ENCODE assay signal across 8 cellular contexts in the genomic region with DNA sequence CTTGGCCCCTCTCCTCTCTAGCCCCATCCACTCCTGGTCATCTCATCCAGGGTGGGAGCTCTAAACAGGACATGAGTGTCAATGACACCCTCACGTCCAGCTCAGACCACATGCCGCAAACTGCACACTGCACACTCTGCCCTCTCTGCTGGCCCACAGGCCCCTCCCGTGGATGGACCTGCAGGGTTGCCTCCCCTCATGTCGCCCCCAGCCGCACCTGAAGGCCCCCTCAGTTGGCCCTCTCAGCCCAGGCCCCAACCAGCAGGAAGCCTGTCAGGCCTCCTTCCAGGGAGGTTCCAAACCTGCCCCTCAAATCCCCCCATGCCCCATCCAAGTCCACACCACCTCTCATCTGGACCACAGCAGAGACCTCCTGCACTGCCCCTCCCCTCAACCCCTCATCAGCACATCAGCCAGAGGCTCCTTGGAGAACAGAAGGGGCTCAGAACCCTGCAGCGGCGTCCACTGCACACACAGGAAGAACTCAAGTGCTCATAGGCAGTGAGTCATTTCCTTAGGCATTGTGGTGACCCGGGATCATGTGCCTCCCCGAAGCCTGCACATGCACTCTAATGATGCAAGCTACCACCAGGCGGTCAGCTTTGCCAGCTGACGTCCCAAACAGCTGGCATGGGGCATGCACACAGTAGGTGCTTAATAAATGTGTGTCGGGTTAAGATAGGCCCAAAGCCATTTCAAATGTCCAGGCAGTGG. TPM values are rescaled to one million over a fixed set of nuclear protein-coding genes. Genes with fewer than 3 reads are reported as not detected.
DNase-seq lines count a peak whose midpoint lies in the region; ATAC-seq and FAIRE-seq lines count a peak whose summit lies in the region.

No MANE protein-coding gene starts in this region.

- H3K4me1 ChIP-seq in BLaER1 (peaks cover 61% of the 10 kb centered on the region), duodenal mucosa (ENCODE audit: control insufficient read depth in 1 of 2, insufficient read depth in 2 of 2, low read length in 2 of 2) (peaks cover 28 to 40% of the 10 kb centered on the region in 2 donors)
- H3K4me1 ChIP-seq in naive thymus-derived CD4-positive, alpha-beta T cell (ENCODE audit: control insufficient read depth in 2 of 2, insufficient read depth in 2 of 2, low read length in 2 of 2): peaks cover 30 to 32% of the 10 kb centered on the region in 2 donors

- no peaks in the 10 kb centered on the region for H3K9me3 ChIP-seq in BLaER1
- H3K9me3 ChIP-seq in duodenal mucosa (ENCODE audit: control insufficient read depth in 1 of 2, low read length in 2 of 2): no peaks in the 10 kb centered on the region
- no peaks in the 10 kb centered on the region for H3K9me3 ChIP-seq in naive thymus-derived CD4-positive, alpha-beta T cell (ENCODE audit: control insufficient read depth in 2 of 3, low read length in 3 of 3)

- H3K27me3 ChIP-seq in BLaER1 (no peaks in the 10 kb centered on the region), duodenal mucosa (ENCODE audit: control insufficient read depth in 1 of 2, insufficient read depth in 2 of 2, low read length in 2 of 2) (no peaks in the 10 kb centered on the region)
- H3K27me3 ChIP-seq in naive thymus-derived CD4-positive, alpha-beta T cell (ENCODE audit: control insufficient read depth in 2 of 2, insufficient read depth in 2 of 2, low read length in 2 of 2): no peaks in the 10 kb centered on the region

- peaks cover 0 to 3% (median 0%) of the 10 kb centered on the region in 5 donors for H3K36me3 Mint-ChIP-seq in naive thymus-derived CD4-positive, alpha-beta T cell

- H3K27ac ChIP-seq in BLaER1 (peak overlapping the region; percentile 76), duodenal mucosa (ENCODE audit: low read depth, low read length) (peak overlapping the region; percentile 43)
- no peak overlapping the region for H3K27ac ChIP-seq in naive thymus-derived CD4-positive, alpha-beta T cell (ENCODE audit: low read depth, low read length)

- H3K4me2 ChIP-seq in BLaER1: peak overlapping the region; percentile 98

- ATAC-seq in naive thymus-derived CD4-positive, alpha-beta T cell: peak; percentile 66

- POLR2A ChIA-PET in naive thymus-derived CD4-positive, alpha-beta T cell (lab: Charles Lee): interaction anchor here (0.6 to 1.0 kb wide), 2 partner anchors 8 to 379 kb away, joined by 3 to 5 read pairs; no protein-coding TSS in a partner anchor

- DNase-seq in KBM-7 (peak; percentile 75), urothelium cell line (ENCODE audit: low spot score) (peak; percentile 86), NCI-H1436 treated with DMSO at 0.1 percent for 48 hours (lab: John Stamatoyannopoulos, UW) (no peak), NCI-H1417 treated with DMSO at 0.1 percent for 48 hours (lab: John Stamatoyannopoulos, UW) (no peak)
- peak; percentile 68 for DNase-seq in activated CD4-positive, alpha-beta T cell treated with anti-CD3 and anti-CD28 coated beads for 48 hours
- DNase-seq in naive thymus-derived CD4-positive, alpha-beta T cell: peak in 1 of 9 donors; percentile 54

- H3K4me3 Mint-ChIP-seq in naive thymus-derived CD4-positive, alpha-beta T cell: peak overlapping the region in 9 of 10 donors; percentile 27 to 88 (median 54)

- CTCF ChIA-PET in naive thymus-derived CD4-positive, alpha-beta T cell (lab: Charles Lee): interaction anchor here (0.8 to 1.2 kb wide), 3 partner anchors 9 to 596 kb away, joined by 3 to 4 read pairs (median 3); no protein-coding TSS in a partner anchor

- in situ Hi-C loops in KBM-7 (cut with MboI; ENCODE audit: low pct_unique_long_range_greater_than_20kb, low sequenced_read_pairs): loop anchor here (10.0 kb wide), 2 partner anchors 364 to 464 kb away; no protein-coding TSS in a partner anchor

- H3K36me3 ChIP-seq in BLaER1 (no peaks in the 10 kb centered on the region), duodenal mucosa (ENCODE audit: control insufficient read depth in 1 of 2, insufficient read depth in 2 of 2, low read length in 2 of 2) (no peaks in the 10 kb centered on the region)
- no peaks in the 10 kb centered on the region for H3K36me3 ChIP-seq in naive thymus-derived CD4-positive, alpha-beta T cell (ENCODE audit: control insufficient read depth in 2 of 3, insufficient read depth in 3 of 3, low read length in 3 of 3)

- peaks cover 31 to 45% (median 39%) of the 10 kb centered on the region in 7 donors for H3K4me1 Mint-ChIP-seq in naive thymus-derived CD4-positive, alpha-beta T cell

- no peak overlapping the region; the same call in 1 of the 2 replicates for H3K4me3 ChIP-seq in BLaER1
- H3K4me3 ChIP-seq in duodenal mucosa (ENCODE audit: low read depth in 1 of 2, low read length in 2 of 2): no peak overlapping the region
- H3K4me3 ChIP-seq in naive thymus-derived CD4-positive, alpha-beta T cell (ENCODE audit: low read length): no peak overlapping the region

- H4K20me1 ChIP-seq in BLaER1: no peaks in the 10 kb centered on the region

- no peaks in the 10 kb centered on the region for H3K9me3 Mint-ChIP-seq in naive thymus-derived CD4-positive, alpha-beta T cell

- peak overlapping the region; percentile 60 to 95 (median 86) for H3K27ac Mint-ChIP-seq in naive thymus-derived CD4-positive, alpha-beta T cell

- intact Hi-C loops in naive thymus-derived CD4-positive, alpha-beta T cell (cut with micrococcal nuclease): loop anchor here (10.0 kb wide), 2 partner anchors 594 to 1044 kb away; a partner anchor contains a TSS

- no peak for FAIRE-seq in urothelium cell line (lab: Jason Lieb, UNC)

- no peaks in the 10 kb centered on the region for H3K27me3 Mint-ChIP-seq in naive thymus-derived CD4-positive, alpha-beta T cell

- H3K9ac ChIP-seq in BLaER1 (peak overlapping the region; percentile 48; the same call in 1 of the 2 replicates), duodenal mucosa (ENCODE audit: low read depth in 1 of 2, low read length in 2 of 2) (peak overlapping the region in 1 of 2 donors; percentile 25)

RNA-seq across cellular contexts. Expression of a gene that starts 12.9 kb away (rescaled TPM):
- 10 to 100 TPM in 1 of 5 experiments, 1 to 10 TPM in 3, under 1 TPM in 1; 0.53 to 36.0 (median 6.0) TPM for total RNA-seq in naive thymus-derived CD4-positive, alpha-beta T cell
- polyA plus RNA-seq in naive thymus-derived CD4-positive, alpha-beta T cell: under 1 TPM; 0.35 to 0.94 TPM

RNA-seq across cellular contexts. Expression of a gene that starts 30.7 kb away (rescaled TPM):
- total RNA-seq in naive thymus-derived CD4-positive, alpha-beta T cell: 1 to 10 TPM in 3 of 5 experiments, not detected in 2; 2.5 to 7.9 (median 4.5) TPM
- not detected for polyA plus RNA-seq in naive thymus-derived CD4-positive, alpha-beta T cell

Comparison
In these comparisons a context has a peak if more than half of its experiments do, and no peak if none do; other contexts are left out.
1. DNase-seq: peak in KBM-7 (single experiment), activated CD4-positive, alpha-beta T cell treated with anti-CD3 and anti-CD28 coated beads for 48 hours (single experiment) and urothelium cell line (single experiment); none in NCI-H1436 treated with DMSO at 0.1 percent for 48 hours (single experiment) and NCI-H1417 treated with DMSO at 0.1 percent for 48 hours (single experiment).